In genomic region chr17:69912819-69913218, GRCh38 we compare ENCODE assay signal across 27 cellular contexts.
DNase-seq lines count a peak whose midpoint lies in the region; ATAC-seq and TF ChIP-seq lines count a peak whose summit lies in the region.
"Had no signal": no experiment of that assay in that cellular context is flagged by ENCODE, and none has a peak within 500 bp of the region (broad histone marks: within the 10 kb centered on the region; RNA-seq: fewer than 3 reads in every experiment).

No MANE protein-coding gene starts in this region.

- no peaks in the 10 kb centered on the region for H4K20me1 ChIP-seq in hepatocyte (ENCODE audit: insufficient read depth, poor library complexity, severe bottlenecking)

- H3K79me2 ChIP-seq in ACC112 (ENCODE audit: control insufficient read depth, insufficient read depth, low read length, unreplicated experiment) (no peaks in the 10 kb centered on the region), hepatocyte (no peaks in the 10 kb centered on the region)

- H2AFZ ChIP-seq in ACC112 (ENCODE audit: low read length, unreplicated experiment) (peak overlapping the region; percentile 81), hepatocyte (no peak overlapping the region)

- H3K36me3 ChIP-seq in ACC112 (ENCODE audit: insufficient read depth, low read length) (no peaks in the 10 kb centered on the region), hepatocyte (replicated peaks; ENCODE audit: insufficient read depth, low read depth) (no peaks in the 10 kb centered on the region)
- H3K36me3 ChIP-seq: left ventricle myocardium inferior, Peyer's patch, uterus, WERI-Rb-1 had no signal

- H3K4me1 ChIP-seq in ACC112 (ENCODE audit: control insufficient read depth, insufficient read depth, low read length, unreplicated experiment) (peaks cover 19% of the 10 kb centered on the region), hepatocyte (ENCODE audit: insufficient read depth) (peaks cover 12% of the 10 kb centered on the region)
- H3K4me1 ChIP-seq: Peyer's patch, uterus had no signal

- H3K4me2 ChIP-seq in hepatocyte: peak overlapping the region; percentile 43

- TF ChIP-seq CTCF in WI38 (IDR thresholded peaks at IDR 0.05; ENCODE audit: low read depth, low read length) (no peak), hepatocyte (IDR thresholded peaks at IDR 0.05; ENCODE audit: poor library complexity) (no peak)

- H3K27me3 ChIP-seq in ACC112 (ENCODE audit: insufficient read depth, low read length) (no peaks in the 10 kb centered on the region), hepatocyte (no peaks in the 10 kb centered on the region)
- H3K27me3 ChIP-seq: Peyer's patch, uterus had no signal

- no peak for DNase-seq in hepatocyte (ENCODE audit: low spot score)
- peak; percentile 9 for DNase-seq in putamen (ENCODE audit: low spot score)
- no peak for DNase-seq in substantia nigra (lab: John Stamatoyannopoulos, UW)
- DNase-seq in NCI-H1417 treated with DMSO at 0.1 percent for 48 hours (lab: John Stamatoyannopoulos, UW): no peak
- DNase-seq: 8988T; activated CD4-positive, alpha-beta T cell treated with anti-CD3 and anti-CD28 coated beads, Interleukin-2, amount 50 U/mL, for 1 hour; activated naive CD4-positive, alpha-beta T cell treated with anti-CD3 and anti-CD28 coated beads, Interleukin-2, amount 10 ng/mL, durations not matched to agents 7 days and 5 days; amniotic stem cell; CD4-positive, alpha-beta memory T cell; left ventricle myocardium inferior; midbrain; NCI-H1048; NCI-H187 treated with DMSO at 0.1 percent for 48 hours; NCI-H526; Peyer's patch; right cardiac atrium; SHP77 treated with DMSO at 0.1 percent for 48 hours; stimulated activated CD4-positive, alpha-beta T cell treated with anti-CD3 and anti-CD28 coated beads, Interleukin-2, amount 100 ng/mL, for 48 hours; SW 1271; T-helper 9 cell; uterus; WERI-Rb-1 had no signal

- H3K9me2 ChIP-seq in hepatocyte (replicated peaks; ENCODE audit: insufficient read depth): no peaks in the 10 kb centered on the region

- peak overlapping the region; percentile 47; the same call in 1 of the 2 replicates for H3K4me3 ChIP-seq in ACC112 (ENCODE audit: low read depth, low read length)
- peak overlapping the region; percentile 27; the same call in 1 of the 2 replicates for H3K4me3 ChIP-seq in WI38 (ENCODE audit: low read depth, low read length)
- H3K4me3 ChIP-seq in hepatocyte: no peak overlapping the region
- H3K4me3 ChIP-seq: left ventricle myocardium inferior, Peyer's patch, uterus had no signal

- no peak overlapping the region for H3K27ac ChIP-seq in ACC112 (ENCODE audit: low read depth, low read length)
- no peak overlapping the region for H3K27ac ChIP-seq in hepatocyte
- no peak overlapping the region for H3K27ac ChIP-seq in substantia nigra (ENCODE audit: low read depth, low read length, poor library complexity, severe bottlenecking)
- H3K27ac ChIP-seq: left ventricle myocardium inferior, Peyer's patch, uterus, WERI-Rb-1 had no signal

- no peaks in the 10 kb centered on the region for H3K9me3 ChIP-seq in hepatocyte (ENCODE audit: low read depth)
- H3K9me3 ChIP-seq: left ventricle myocardium inferior, Peyer's patch, uterus had no signal

- WGBS in hepatocyte (ENCODE audit: low lambda C conversion rate, missing lambda C conversion rate): 76% methylated on average over 3 of the region's 3 CpGs

- ATAC-seq in GM21737 (IDR thresholded peaks at IDR 0.05; ENCODE audit: unreplicated experiment): no peak
- ATAC-seq in GM18867 (IDR thresholded peaks at IDR 0.05; ENCODE audit: unreplicated experiment): no peak
- ATAC-seq: natural killer cell treated with Interleukin-12 subunit alpha and Interleukin-12 subunit beta and Interleukin-15 and Interleukin-18, amount 100 ng/mL, for 72 hours had no signal
